In genomic region chr14:99389171-99389826, GRCh38 we compare ENCODE assay signal across 2 cellular contexts.
A peak's percentile ranks its signal among the peaks of the same experiment; 100 is the strongest.
TF ChIP-seq lines count a peak whose summit lies in the region.

No MANE protein-coding gene starts in this region.

TF ChIP-seq in GM12878, 131 proteins besides CTCF, POLR2A, EP300 and RAD21 (continued from another document):
- TF ChIP-seq ELK1 (IDR thresholded peaks at IDR 0.05; ENCODE audit: low read depth, low read length) (no peak), MTA2 (IDR thresholded peaks at IDR 0.05; ENCODE audit: low read depth) (peak; percentile 11; the same call in 1 of the 2 replicates), IKZF2 (IDR thresholded peaks at IDR 0.05) (peak; percentile 29 to 34; a peak in 1 of 4 replicates), BHLHE40 (IDR thresholded peaks at IDR 0.05; ENCODE audit: borderline replicate concordance in 1 of 2, low read depth in 2 of 2, low read length in 1 of 2) (0 out of 4 replicates have a peak, but pooled peaks of 1 of the 2 experiments have one; percentile 9), YY1 (IDR thresholded peaks at IDR 0.05; ENCODE audit: low read depth, low read length) (0 out of 2 replicates have a peak, but pooled peaks have one; percentile 13)
- TF ChIP-seq, protein P1, sequence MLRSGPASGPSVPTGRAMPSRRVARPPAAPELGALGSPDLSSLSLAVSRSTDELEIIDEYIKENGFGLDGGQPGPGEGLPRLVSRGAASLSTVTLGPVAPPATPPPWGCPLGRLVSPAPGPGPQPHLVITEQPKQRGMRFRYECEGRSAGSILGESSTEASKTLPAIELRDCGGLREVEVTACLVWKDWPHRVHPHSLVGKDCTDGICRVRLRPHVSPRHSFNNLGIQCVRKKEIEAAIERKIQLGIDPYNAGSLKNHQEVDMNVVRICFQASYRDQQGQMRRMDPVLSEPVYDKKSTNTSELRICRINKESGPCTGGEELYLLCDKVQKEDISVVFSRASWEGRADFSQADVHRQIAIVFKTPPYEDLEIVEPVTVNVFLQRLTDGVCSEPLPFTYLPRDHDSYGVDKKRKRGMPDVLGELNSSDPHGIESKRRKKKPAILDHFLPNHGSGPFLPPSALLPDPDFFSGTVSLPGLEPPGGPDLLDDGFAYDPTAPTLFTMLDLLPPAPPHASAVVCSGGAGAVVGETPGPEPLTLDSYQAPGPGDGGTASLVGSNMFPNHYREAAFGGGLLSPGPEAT (IDR thresholded peaks at IDR 0.05; ENCODE audit: low read depth) = peak; percentile 51; the same call in 1 of the 2 replicates

TF ChIP-seq in HepG2, 621 proteins besides CTCF, POLR2A, EP300 and RAD21 (continued from another document):
- TF ChIP-seq STAG1 (CRISPR knock-in tag; IDR thresholded peaks at IDR 0.05) (peak; percentile 43), SUZ12 (IDR thresholded peaks at IDR 0.05; ENCODE audit: low read depth, low read length) (no peak), ZNF576 (CRISPR knock-in tag; IDR thresholded peaks at IDR 0.05) (no peak), ZNF530 (CRISPR knock-in tag; IDR thresholded peaks at IDR 0.05; ENCODE audit: low read depth) (no peak), ZNF556 (CRISPR knock-in tag; IDR thresholded peaks at IDR 0.05; ENCODE audit: borderline replicate concordance) (no peak), ZNF431 (CRISPR knock-in tag; IDR thresholded peaks at IDR 0.05; ENCODE audit: borderline replicate concordance, low read depth) (no peak), ZSCAN25 (CRISPR knock-in tag; IDR thresholded peaks at IDR 0.05) (no peak)
- TF ChIP-seq, protein P2, sequence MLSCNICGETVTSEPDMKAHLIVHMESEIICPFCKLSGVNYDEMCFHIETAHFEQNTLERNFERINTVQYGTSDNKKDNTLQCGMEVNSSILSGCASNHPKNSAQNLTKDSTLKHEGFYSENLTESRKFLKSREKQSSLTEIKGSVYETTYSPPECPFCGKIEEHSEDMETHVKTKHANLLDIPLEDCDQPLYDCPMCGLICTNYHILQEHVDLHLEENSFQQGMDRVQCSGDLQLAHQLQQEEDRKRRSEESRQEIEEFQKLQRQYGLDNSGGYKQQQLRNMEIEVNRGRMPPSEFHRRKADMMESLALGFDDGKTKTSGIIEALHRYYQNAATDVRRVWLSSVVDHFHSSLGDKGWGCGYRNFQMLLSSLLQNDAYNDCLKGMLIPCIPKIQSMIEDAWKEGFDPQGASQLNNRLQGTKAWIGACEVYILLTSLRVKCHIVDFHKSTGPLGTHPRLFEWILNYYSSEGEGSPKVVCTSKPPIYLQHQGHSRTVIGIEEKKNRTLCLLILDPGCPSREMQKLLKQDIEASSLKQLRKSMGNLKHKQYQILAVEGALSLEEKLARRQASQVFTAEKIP (CRISPR knock-in tag; IDR thresholded peaks at IDR 0.05; ENCODE audit: borderline replicate concordance) = no peak
